ENCODE assay signal across 10 cellular contexts in the genomic region with DNA sequence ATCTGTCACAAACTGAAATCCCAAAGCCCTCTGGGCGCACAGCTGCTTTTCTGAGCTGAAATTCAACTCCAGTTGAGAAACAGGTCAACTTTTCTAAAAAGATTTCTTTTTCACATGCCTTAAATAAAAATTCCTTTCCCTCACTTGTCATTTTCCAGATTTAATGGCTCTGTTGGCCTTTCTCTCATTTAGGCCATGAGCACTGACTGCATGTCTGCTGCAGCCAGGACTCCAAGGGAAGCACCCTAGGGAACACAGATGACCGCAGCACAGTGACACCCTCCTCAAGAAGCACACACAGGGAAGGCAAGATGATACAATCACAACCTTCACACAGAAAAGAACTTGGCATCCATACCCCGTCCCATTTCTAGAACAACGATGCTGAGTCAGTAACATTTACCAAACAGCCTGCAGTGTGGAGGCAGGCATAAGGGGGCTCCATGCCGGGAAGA. TPM values are rescaled to one million over a fixed set of nuclear protein-coding genes. Genes with fewer than 3 reads are reported as not detected.
A peak's percentile ranks its signal among the peaks of the same experiment; 100 is the strongest.
DNase-seq lines count a peak whose midpoint lies in the region; ATAC-seq and TF ChIP-seq lines count a peak whose summit lies in the region.
"Had no signal": no experiment of that assay in that cellular context is flagged by ENCODE, and none has a peak within 500 bp of the region (broad histone marks: within the 10 kb centered on the region; RNA-seq: fewer than 3 reads in every experiment).

No MANE protein-coding gene starts in this region.

- H3K27me3 Mint-ChIP-seq in WTC11 (ENCODE audit: low read depth) = no peaks in the 10 kb centered on the region
- no peaks in the 10 kb centered on the region for H3K27me3 Mint-ChIP-seq in osteocyte (ENCODE audit: unreplicated experiment)
- no peaks in the 10 kb centered on the region for H3K27me3 Mint-ChIP-seq in activated naive CD8-positive, alpha-beta T cell treated with anti-CD3 and anti-CD28 coated beads, Interleukin-2, amount 50 U/mL, for 24 hours

- peak overlapping the region; percentile 15 for H3K4me3 ChIP-seq in AG09309 (ENCODE audit: control insufficient read depth, low read depth, low read length)
- H3K4me3 ChIP-seq in fibroblast of the aortic adventitia (ENCODE audit: low read depth, low read length) = peak overlapping the region; percentile 49
- H3K4me3 ChIP-seq: BLaER1 treated with 17β-estradiol and CSF1 and Interleukin-3, amounts not matched to agents 10 nM and 100 nM had no signal

- peak overlapping the region; percentile 94 for H3K27ac Mint-ChIP-seq in WTC11
- peak overlapping the region; percentile 97 for H3K27ac Mint-ChIP-seq in osteocyte (ENCODE audit: unreplicated experiment)
- no peak overlapping the region for H3K27ac Mint-ChIP-seq in activated naive CD8-positive, alpha-beta T cell treated with anti-CD3 and anti-CD28 coated beads, Interleukin-2, amount 50 U/mL, for 24 hours

- POLR2A ChIA-PET in WTC11 (lab: Charles Lee) = no interaction called here

- H3K4me3 Mint-ChIP-seq in WTC11 (no peak overlapping the region), osteocyte (ENCODE audit: unreplicated experiment) (peak overlapping the region; percentile 63)
- H3K4me3 Mint-ChIP-seq in activated naive CD8-positive, alpha-beta T cell treated with anti-CD3 and anti-CD28 coated beads, Interleukin-2, amount 50 U/mL, for 24 hours = no peak overlapping the region

- H3K9me3 Mint-ChIP-seq in WTC11 = no peaks in the 10 kb centered on the region
- H3K9me3 Mint-ChIP-seq in osteocyte (ENCODE audit: unreplicated experiment) = no peaks in the 10 kb centered on the region
- no peaks in the 10 kb centered on the region for H3K9me3 Mint-ChIP-seq in activated naive CD8-positive, alpha-beta T cell treated with anti-CD3 and anti-CD28 coated beads, Interleukin-2, amount 50 U/mL, for 24 hours

- TF ChIP-seq CTCF in AG09309 (IDR thresholded peaks at IDR 0.05; ENCODE audit: control insufficient read depth, insufficient read depth, low read depth, low read length, missing control alignments) = no peak
- no peak for TF ChIP-seq CTCF in WTC11 (IDR thresholded peaks at IDR 0.05)
- TF ChIP-seq CTCF in fibroblast of the aortic adventitia (IDR thresholded peaks at IDR 0.05; ENCODE audit: insufficient read depth, low read length) = no peak
- TF ChIP-seq CTCF in osteocyte (IDR thresholded peaks at IDR 0.05) = no peak

- peaks cover 85% of the 10 kb centered on the region for H3K4me1 Mint-ChIP-seq in WTC11
- peaks cover 89% of the 10 kb centered on the region for H3K4me1 Mint-ChIP-seq in osteocyte (ENCODE audit: unreplicated experiment)
- H3K4me1 Mint-ChIP-seq in activated naive CD8-positive, alpha-beta T cell treated with anti-CD3 and anti-CD28 coated beads, Interleukin-2, amount 50 U/mL, for 24 hours = peaks cover 26% of the 10 kb centered on the region

- CTCF ChIA-PET in WTC11 (lab: Charles Lee) = interaction anchor here (1.0 kb wide), 1 partner anchor 51 kb away, joined by 3 read pairs; no protein-coding TSS in a partner anchor

- DNase-seq in AG09309 (ENCODE audit: low read depth) (peak; percentile 55), WTC11 (ENCODE audit: low spot score) (no peak), fibroblast of the aortic adventitia (ENCODE audit: low read depth) (peak; percentile 73), osteocyte (ENCODE audit: extremely low spot score, unreplicated experiment) (no peak)
- DNase-seq in activated effector memory CD4-positive, alpha-beta T cell treated with anti-CD3 and anti-CD28 coated beads, Interleukin-2, amount 50 U/mL, for 16 hours = no peak
- no peak for DNase-seq in activated naive CD8-positive, alpha-beta T cell treated with anti-CD3 and anti-CD28 coated beads, Interleukin-2, amount 50 U/mL, for 24 hours
- DNase-seq: activated naive CD4-positive, alpha-beta T cell had no signal

- ATAC-seq in WTC11 (no peak), HG03159 (IDR thresholded peaks at IDR 0.05; ENCODE audit: unreplicated experiment) (no peak), GM21717 (IDR thresholded peaks at IDR 0.05; ENCODE audit: unreplicated experiment) (no peak)
- no peak for ATAC-seq in activated naive CD8-positive, alpha-beta T cell treated with anti-CD3 and anti-CD28 coated beads, Interleukin-2, amount 50 U/mL, for 24 hours

- H3K36me3 Mint-ChIP-seq in WTC11 (no peaks in the 10 kb centered on the region), osteocyte (ENCODE audit: unreplicated experiment) (no peaks in the 10 kb centered on the region)
- no peaks in the 10 kb centered on the region for H3K36me3 Mint-ChIP-seq in activated naive CD8-positive, alpha-beta T cell treated with anti-CD3 and anti-CD28 coated beads, Interleukin-2, amount 50 U/mL, for 24 hours (ENCODE audit: low read depth)

TF ChIP-seq in WTC11, 78 proteins besides CTCF, POLR2A, EP300 and RAD21 (continues in another document):
- TF ChIP-seq, protein P1, sequence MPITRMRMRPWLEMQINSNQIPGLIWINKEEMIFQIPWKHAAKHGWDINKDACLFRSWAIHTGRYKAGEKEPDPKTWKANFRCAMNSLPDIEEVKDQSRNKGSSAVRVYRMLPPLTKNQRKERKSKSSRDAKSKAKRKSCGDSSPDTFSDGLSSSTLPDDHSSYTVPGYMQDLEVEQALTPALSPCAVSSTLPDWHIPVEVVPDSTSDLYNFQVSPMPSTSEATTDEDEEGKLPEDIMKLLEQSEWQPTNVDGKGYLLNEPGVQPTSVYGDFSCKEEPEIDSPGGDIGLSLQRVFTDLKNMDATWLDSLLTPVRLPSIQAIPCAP (CRISPR knock-in tag; IDR thresholded peaks at IDR 0.05) = no peak
- TF ChIP-seq, protein P2, sequence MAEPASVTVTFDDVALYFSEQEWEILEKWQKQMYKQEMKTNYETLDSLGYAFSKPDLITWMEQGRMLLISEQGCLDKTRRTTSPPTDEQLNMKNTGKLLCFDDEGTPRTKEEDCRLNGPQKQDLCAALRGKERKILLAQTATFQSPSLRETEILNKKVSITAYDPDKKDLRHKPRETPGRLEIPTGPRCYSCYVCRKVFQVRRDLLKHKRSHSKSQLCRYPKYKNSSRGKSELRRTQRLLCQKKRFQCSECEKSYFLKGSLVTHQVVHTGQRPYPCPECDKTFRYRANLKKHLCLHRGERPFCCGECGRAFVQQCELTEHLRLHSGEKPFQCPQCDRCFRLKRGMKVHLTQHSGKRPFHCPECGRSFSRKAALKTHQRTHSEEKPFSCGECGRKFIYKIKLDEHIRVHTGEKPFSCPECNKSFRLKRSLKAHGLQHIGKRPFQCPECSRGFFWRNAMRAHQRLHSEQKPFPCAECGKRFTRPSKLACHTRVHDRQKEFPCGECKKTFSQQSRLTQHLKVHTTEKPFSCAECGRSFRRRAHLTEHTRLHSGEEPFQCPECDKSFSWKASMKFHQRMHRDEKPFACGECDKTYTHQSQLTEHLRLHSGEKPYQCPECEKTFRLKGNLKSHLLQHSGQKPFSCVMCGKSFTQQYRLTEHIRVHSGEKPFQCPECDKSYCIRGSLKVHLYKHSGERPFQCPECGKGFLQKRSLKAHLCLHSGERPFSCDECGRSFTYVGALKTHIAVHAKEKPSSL (CRISPR knock-in tag; conservative IDR thresholded peaks at IDR 0.05) = no peak
- TF ChIP-seq ZBTB21 (CRISPR knock-in tag; IDR thresholded peaks at IDR 0.05; ENCODE audit: borderline replicate concordance) = no peak
- TF ChIP-seq, protein P3, sequence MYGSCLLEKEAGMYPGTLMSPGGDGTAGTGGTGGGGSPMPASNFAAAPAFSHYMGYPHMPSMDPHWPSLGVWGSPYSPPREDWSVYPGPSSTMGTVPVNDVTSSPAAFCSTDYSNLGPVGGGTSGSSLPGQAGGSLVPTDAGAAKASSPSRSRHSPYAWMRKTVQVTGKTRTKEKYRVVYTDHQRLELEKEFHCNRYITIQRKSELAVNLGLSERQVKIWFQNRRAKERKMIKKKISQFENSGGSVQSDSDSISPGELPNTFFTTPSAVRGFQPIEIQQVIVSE (CRISPR knock-in tag; IDR thresholded peaks at IDR 0.05; ENCODE audit: borderline replicate concordance) = no peak
- TF ChIP-seq, protein P4, sequence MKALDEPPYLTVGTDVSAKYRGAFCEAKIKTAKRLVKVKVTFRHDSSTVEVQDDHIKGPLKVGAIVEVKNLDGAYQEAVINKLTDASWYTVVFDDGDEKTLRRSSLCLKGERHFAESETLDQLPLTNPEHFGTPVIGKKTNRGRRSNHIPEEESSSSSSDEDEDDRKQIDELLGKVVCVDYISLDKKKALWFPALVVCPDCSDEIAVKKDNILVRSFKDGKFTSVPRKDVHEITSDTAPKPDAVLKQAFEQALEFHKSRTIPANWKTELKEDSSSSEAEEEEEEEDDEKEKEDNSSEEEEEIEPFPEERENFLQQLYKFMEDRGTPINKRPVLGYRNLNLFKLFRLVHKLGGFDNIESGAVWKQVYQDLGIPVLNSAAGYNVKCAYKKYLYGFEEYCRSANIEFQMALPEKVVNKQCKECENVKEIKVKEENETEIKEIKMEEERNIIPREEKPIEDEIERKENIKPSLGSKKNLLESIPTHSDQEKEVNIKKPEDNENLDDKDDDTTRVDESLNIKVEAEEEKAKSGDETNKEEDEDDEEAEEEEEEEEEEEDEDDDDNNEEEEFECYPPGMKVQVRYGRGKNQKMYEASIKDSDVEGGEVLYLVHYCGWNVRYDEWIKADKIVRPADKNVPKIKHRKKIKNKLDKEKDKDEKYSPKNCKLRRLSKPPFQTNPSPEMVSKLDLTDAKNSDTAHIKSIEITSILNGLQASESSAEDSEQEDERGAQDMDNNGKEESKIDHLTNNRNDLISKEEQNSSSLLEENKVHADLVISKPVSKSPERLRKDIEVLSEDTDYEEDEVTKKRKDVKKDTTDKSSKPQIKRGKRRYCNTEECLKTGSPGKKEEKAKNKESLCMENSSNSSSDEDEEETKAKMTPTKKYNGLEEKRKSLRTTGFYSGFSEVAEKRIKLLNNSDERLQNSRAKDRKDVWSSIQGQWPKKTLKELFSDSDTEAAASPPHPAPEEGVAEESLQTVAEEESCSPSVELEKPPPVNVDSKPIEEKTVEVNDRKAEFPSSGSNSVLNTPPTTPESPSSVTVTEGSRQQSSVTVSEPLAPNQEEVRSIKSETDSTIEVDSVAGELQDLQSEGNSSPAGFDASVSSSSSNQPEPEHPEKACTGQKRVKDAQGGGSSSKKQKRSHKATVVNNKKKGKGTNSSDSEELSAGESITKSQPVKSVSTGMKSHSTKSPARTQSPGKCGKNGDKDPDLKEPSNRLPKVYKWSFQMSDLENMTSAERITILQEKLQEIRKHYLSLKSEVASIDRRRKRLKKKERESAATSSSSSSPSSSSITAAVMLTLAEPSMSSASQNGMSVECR (CRISPR knock-in tag; IDR thresholded peaks at IDR 0.05; ENCODE audit: borderline replicate concordance) = no peak
- TF ChIP-seq, protein P5, sequence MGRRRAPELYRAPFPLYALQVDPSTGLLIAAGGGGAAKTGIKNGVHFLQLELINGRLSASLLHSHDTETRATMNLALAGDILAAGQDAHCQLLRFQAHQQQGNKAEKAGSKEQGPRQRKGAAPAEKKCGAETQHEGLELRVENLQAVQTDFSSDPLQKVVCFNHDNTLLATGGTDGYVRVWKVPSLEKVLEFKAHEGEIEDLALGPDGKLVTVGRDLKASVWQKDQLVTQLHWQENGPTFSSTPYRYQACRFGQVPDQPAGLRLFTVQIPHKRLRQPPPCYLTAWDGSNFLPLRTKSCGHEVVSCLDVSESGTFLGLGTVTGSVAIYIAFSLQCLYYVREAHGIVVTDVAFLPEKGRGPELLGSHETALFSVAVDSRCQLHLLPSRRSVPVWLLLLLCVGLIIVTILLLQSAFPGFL (CRISPR knock-in tag; IDR thresholded peaks at IDR 0.05; ENCODE audit: borderline replicate concordance) = no peak

RNA-seq across cellular contexts. Expression of a gene that starts 34.2 kb away (rescaled TPM):
- 17.6 to 23.6 TPM (median 18.0 TPM) in 3 replicates for total RNA-seq in WTC11 (2021)
- total RNA-seq in fibroblast of the aortic adventitia (ENCODE audit: low replicate concordance) = 66.0 and 83.9 TPM in 2 replicates
- total RNA-seq in osteocyte = 64.9 and 66.9 TPM in 2 replicates

Comparison
In these comparisons a context has a peak if more than half of its experiments do, and no peak if none do; other contexts are left out.
1. DNase-seq: peak in AG09309 (single experiment) and fibroblast of the aortic adventitia (single experiment); none in WTC11 (single experiment), osteocyte (single experiment), activated effector memory CD4-positive, alpha-beta T cell treated with anti-CD3 and anti-CD28 coated beads, Interleukin-2, amount 50 U/mL, for 16 hours (single experiment) and activated naive CD8-positive, alpha-beta T cell treated with anti-CD3 and anti-CD28 coated beads, Interleukin-2, amount 50 U/mL, for 24 hours (single experiment).